Comparison of ENCODE assay signal across 7 cellular contexts in genomic region chr19:911197-912033, GRCh38. TPM values are rescaled to one million over a fixed set of nuclear protein-coding genes. Genes with fewer than 3 reads are reported as not detected.
A peak's percentile ranks its signal among the peaks of the same experiment; 100 is the strongest.
DNase-seq lines count a peak whose midpoint lies in the region; ATAC-seq, FAIRE-seq and TF ChIP-seq lines count a peak whose summit lies in the region.
"Had no signal": no experiment of that assay in that cellular context is flagged by ENCODE, and none has a peak within 500 bp of the region (broad histone marks: within the 10 kb centered on the region; RNA-seq: fewer than 3 reads in every experiment).

No MANE protein-coding gene starts in this region.

- H2AK5ac ChIP-seq in H9 (ENCODE audit: insufficient read length, low read length), result no peak overlapping the region

- FAIRE-seq in astrocyte (lab: Jason Lieb, UNC), result no peak

- H3K9me3 ChIP-seq in H9 (ENCODE audit: control insufficient read depth, low read depth, low read length), result no peaks in the 10 kb centered on the region
- H3K9me3 ChIP-seq in astrocyte (ENCODE audit: insufficient read depth, low read depth, low read length), result no peaks in the 10 kb centered on the region
- H3K9me3 ChIP-seq: psoas muscle had no signal

- H3K4me3 Mint-ChIP-seq in H9 (peak overlapping the region; percentile 65 to 77), astrocyte (ENCODE audit: unreplicated experiment) (peak overlapping the region; percentile 85)
- H3K4me3 Mint-ChIP-seq in natural killer cell treated with Interleukin-12 subunit alpha and Interleukin-12 subunit beta and Interleukin-15 and Interleukin-18, amount 100 ng/mL, for 72 hours, result peak overlapping the region; percentile 58

- H3K23ac ChIP-seq in H9 (ENCODE audit: insufficient read length, low read depth, low read length), result no peak overlapping the region

- no peak overlapping the region for H2BK5ac ChIP-seq in H9 (ENCODE audit: insufficient read length, low read length)

- peaks cover 11% of the 10 kb centered on the region for H3K23me2 ChIP-seq in H9 (ENCODE audit: insufficient read length, low read depth, low read length, poor library complexity, severe bottlenecking)

- no peak overlapping the region for H4K8ac ChIP-seq in H9 (replicated peaks; ENCODE audit: insufficient read length, low read depth, low read length)

- ATAC-seq in natural killer cell treated with Interleukin-12 subunit alpha and Interleukin-12 subunit beta and Interleukin-15 and Interleukin-18, amount 100 ng/mL, for 72 hours, result no peak
- ATAC-seq: psoas muscle had no signal

- H3K27me3 Mint-ChIP-seq in H9 (ENCODE audit: low read depth) (peaks cover 27% of the 10 kb centered on the region), astrocyte (ENCODE audit: low read depth, unreplicated experiment) (peaks cover 2% of the 10 kb centered on the region)
- peaks cover 0 to 6% of the 10 kb centered on the region in 2 donors for H3K27me3 Mint-ChIP-seq in natural killer cell treated with Interleukin-12 subunit alpha and Interleukin-12 subunit beta and Interleukin-15 and Interleukin-18, amount 100 ng/mL, for 72 hours

- no peak overlapping the region for H2BK15ac ChIP-seq in H9 (ENCODE audit: low read depth, low read length)

- no peak overlapping the region for H4K91ac ChIP-seq in H9 (ENCODE audit: insufficient read length, low read depth, low read length)

- H3K27ac Mint-ChIP-seq in H9, result no peak overlapping the region
- no peak overlapping the region for H3K27ac Mint-ChIP-seq in astrocyte (ENCODE audit: unreplicated experiment)
- peak overlapping the region in 1 of 2 donors; percentile 61 for H3K27ac Mint-ChIP-seq in natural killer cell treated with Interleukin-12 subunit alpha and Interleukin-12 subunit beta and Interleukin-15 and Interleukin-18, amount 100 ng/mL, for 72 hours

- H3K9me3 Mint-ChIP-seq in H9 (peaks cover 0 to 3% of the 10 kb centered on the region in 2 experiments; a peak in 1 of 5 replicates), astrocyte (ENCODE audit: unreplicated experiment) (no peaks in the 10 kb centered on the region)
- no peaks in the 10 kb centered on the region for H3K9me3 Mint-ChIP-seq in natural killer cell treated with Interleukin-12 subunit alpha and Interleukin-12 subunit beta and Interleukin-15 and Interleukin-18, amount 100 ng/mL, for 72 hours

- H2BK20ac ChIP-seq in H9 (ENCODE audit: low read depth, low read length, poor library complexity, severe bottlenecking), result no peak overlapping the region

- H3K18ac ChIP-seq in H9 (ENCODE audit: insufficient read length, low read depth, low read length), result no peak overlapping the region

- H3K36me3 ChIP-seq in astrocyte (ENCODE audit: insufficient read depth, low read length), result no peaks in the 10 kb centered on the region

- H3K4ac ChIP-seq in H9 (ENCODE audit: low read depth, low read length), result no peak overlapping the region

- H2BK12ac ChIP-seq in H9 (ENCODE audit: insufficient read length, low read depth, low read length), result no peak overlapping the region

- no peak overlapping the region for H3K56ac ChIP-seq in H9 (ENCODE audit: insufficient read length, low read depth, low read length)

- WGBS in H9 (ENCODE audit: extremely low coverage, insufficient read length, low lambda C conversion rate), result no CpG with 5 or more reads among the region's 54 CpGs

- H3K4me1 ChIP-seq in H9 (ENCODE audit: insufficient read depth, low read length), result no peaks in the 10 kb centered on the region
- peaks cover 16% of the 10 kb centered on the region for H3K4me1 ChIP-seq in astrocyte (ENCODE audit: insufficient read depth, low read length)
- H3K4me1 ChIP-seq: psoas muscle had no signal

- H2AFZ ChIP-seq in H9 (ENCODE audit: low read length) (no peak overlapping the region), astrocyte (ENCODE audit: low read depth, low read length) (no peak overlapping the region)

- no peak overlapping the region for H3K9ac ChIP-seq in H9 (ENCODE audit: extremely low read depth, insufficient read length, low read length)
- no peak overlapping the region for H3K9ac ChIP-seq in astrocyte (ENCODE audit: low read length)

- H3K4me3 ChIP-seq in astrocyte (ENCODE audit: insufficient read depth, low read depth, low read length), result peak overlapping the region; percentile 1

- DNase-seq in H9 (peak; percentile 55), astrocyte (ENCODE audit: low read depth) (no peak), NCI-H524 (lab: John Stamatoyannopoulos, UW) (no peak), LoVo (ENCODE audit: low spot score) (no peak), NCI-H446 treated with DMSO at 0.1 percent for 48 hours (lab: John Stamatoyannopoulos, UW) (no peak)
- no peak for DNase-seq in natural killer cell treated with Interleukin-12 subunit alpha and Interleukin-12 subunit beta and Interleukin-15 and Interleukin-18, amount 100 ng/mL, for 72 hours (ENCODE audit: low spot score)
- DNase-seq: psoas muscle had no signal

- H3K36me3 Mint-ChIP-seq in H9 (ENCODE audit: insufficient read depth in 1 of 3, low read depth in 3 of 3), result peaks cover 0 to 12% (median 5%) of the 10 kb centered on the region in 3 experiments; a peak in 3 of 7 replicates
- H3K36me3 Mint-ChIP-seq in astrocyte (ENCODE audit: low read depth, unreplicated experiment), result peaks cover 2% of the 10 kb centered on the region
- H3K36me3 Mint-ChIP-seq in natural killer cell treated with Interleukin-12 subunit alpha and Interleukin-12 subunit beta and Interleukin-15 and Interleukin-18, amount 100 ng/mL, for 72 hours, result no peaks in the 10 kb centered on the region

- H3K27ac ChIP-seq in H9 (ENCODE audit: insufficient read length, low read depth, low read length) (no peak overlapping the region), astrocyte (ENCODE audit: low read depth, low read length) (no peak overlapping the region)
- H3K27ac ChIP-seq: psoas muscle had no signal

- H4K5ac ChIP-seq in H9 (ENCODE audit: insufficient read length, low read depth, low read length), result no peak overlapping the region

- no peak for TF ChIP-seq CTCF in H9 (conservative IDR thresholded peaks at IDR 0.05)
- no peak for TF ChIP-seq CTCF in astrocyte (IDR thresholded peaks at IDR 0.05; ENCODE audit: insufficient read depth, low read depth, low read length)

- H4K20me1 ChIP-seq in H9 (ENCODE audit: control insufficient read depth, insufficient read depth, insufficient read length), result no peaks in the 10 kb centered on the region
- H4K20me1 ChIP-seq in astrocyte (ENCODE audit: insufficient read depth, low read length), result peaks cover 40% of the 10 kb centered on the region

- H2BK120ac ChIP-seq in H9 (ENCODE audit: low read depth, low read length, poor library complexity, severe bottlenecking), result no peak overlapping the region

- no peak overlapping the region for H3K14ac ChIP-seq in H9 (ENCODE audit: insufficient read depth, low read length)

- H3K79me1 ChIP-seq in H9 (ENCODE audit: insufficient read depth, low read depth, low read length, poor library complexity, severe bottlenecking), result peaks cover 10% of the 10 kb centered on the region

- no peak overlapping the region for H3K4me2 ChIP-seq in H9 (ENCODE audit: insufficient read depth, insufficient read length, low read length)
- H3K4me2 ChIP-seq in astrocyte (ENCODE audit: low read length), result peak overlapping the region; percentile 44

- peaks cover 0 to 13% of the 10 kb centered on the region in 2 experiments; a peak in 2 of 4 replicates for H3K4me1 Mint-ChIP-seq in H9
- peaks cover 5% of the 10 kb centered on the region for H3K4me1 Mint-ChIP-seq in astrocyte (ENCODE audit: low read depth, unreplicated experiment)
- H3K4me1 Mint-ChIP-seq in natural killer cell treated with Interleukin-12 subunit alpha and Interleukin-12 subunit beta and Interleukin-15 and Interleukin-18, amount 100 ng/mL, for 72 hours (ENCODE audit: low read depth in 2 of 2), result peaks cover 13 to 20% of the 10 kb centered on the region in 2 donors

- H3K27me3 ChIP-seq in H9 (ENCODE audit: insufficient read depth, low read length) (no peaks in the 10 kb centered on the region), astrocyte (ENCODE audit: insufficient read depth, low read length) (no peaks in the 10 kb centered on the region)

- peaks cover 7% of the 10 kb centered on the region; the same call in 1 of the 2 replicates for H3K79me2 ChIP-seq in H9 (ENCODE audit: insufficient read depth, low read length)
- H3K79me2 ChIP-seq in astrocyte (ENCODE audit: insufficient read depth, low read length), result peaks cover 40% of the 10 kb centered on the region

- no peak overlapping the region for H3T11ph ChIP-seq in H9 (ENCODE audit: low read length)

RNA-seq across cellular contexts. Expression of gene R3HDM4, which starts 1.6 kb away (rescaled TPM):
- total RNA-seq in H9 (2021) (66.2 and 66.4 TPM in 2 replicates), astrocyte (57.9 and 60.0 TPM in 2 replicates)
- 10 to 100 TPM; 48.4 to 68.3 TPM for total RNA-seq in natural killer cell treated with Interleukin-12 subunit alpha and Interleukin-12 subunit beta and Interleukin-15 and Interleukin-18, amount 100 ng/mL, for 72 hours

RNA-seq across cellular contexts. Expression of gene KISS1R, which starts 5.7 kb away (rescaled TPM):
- total RNA-seq in H9 (2021) (3.3 and 5.9 TPM in 2 replicates), astrocyte (not detected in 2 replicates)
- 1 to 10 TPM in 1 of 2 donors, not detected in 1; 1.1 TPM for total RNA-seq in natural killer cell treated with Interleukin-12 subunit alpha and Interleukin-12 subunit beta and Interleukin-15 and Interleukin-18, amount 100 ng/mL, for 72 hours
- total RNA-seq: psoas muscle had no signal

RNA-seq across cellular contexts. Expression of gene ARID3A, which starts 14.4 kb away (rescaled TPM):
- total RNA-seq in H9 (2021) (98.3 and 104 TPM in 2 replicates), astrocyte (100 and 106 TPM in 2 replicates)
- 10 to 100 TPM; 42.8 to 46.1 TPM for total RNA-seq in natural killer cell treated with Interleukin-12 subunit alpha and Interleukin-12 subunit beta and Interleukin-15 and Interleukin-18, amount 100 ng/mL, for 72 hours

RNA-seq across cellular contexts. Expression of gene RNU6-9, which starts 18.1 kb away (rescaled TPM):
- not detected in 2 replicates for total RNA-seq in H9 (2021)
- total RNA-seq in astrocyte, result not detected in 2 replicates
- not detected for total RNA-seq in natural killer cell treated with Interleukin-12 subunit alpha and Interleukin-12 subunit beta and Interleukin-15 and Interleukin-18, amount 100 ng/mL, for 72 hours
- total RNA-seq: psoas muscle had no signal

RNA-seq across cellular contexts. Expression of gene MED16, which starts 18.4 kb away (rescaled TPM):
- total RNA-seq in H9 (2021), result 83.1 and 84.1 TPM in 2 replicates
- total RNA-seq in astrocyte, result 41.4 and 45.0 TPM in 2 replicates
- 10 to 100 TPM; 46.4 to 79.6 TPM for total RNA-seq in natural killer cell treated with Interleukin-12 subunit alpha and Interleukin-12 subunit beta and Interleukin-15 and Interleukin-18, amount 100 ng/mL, for 72 hours
